Comparison of ENCODE assay signal across 1 cellular context in the genomic region with DNA sequence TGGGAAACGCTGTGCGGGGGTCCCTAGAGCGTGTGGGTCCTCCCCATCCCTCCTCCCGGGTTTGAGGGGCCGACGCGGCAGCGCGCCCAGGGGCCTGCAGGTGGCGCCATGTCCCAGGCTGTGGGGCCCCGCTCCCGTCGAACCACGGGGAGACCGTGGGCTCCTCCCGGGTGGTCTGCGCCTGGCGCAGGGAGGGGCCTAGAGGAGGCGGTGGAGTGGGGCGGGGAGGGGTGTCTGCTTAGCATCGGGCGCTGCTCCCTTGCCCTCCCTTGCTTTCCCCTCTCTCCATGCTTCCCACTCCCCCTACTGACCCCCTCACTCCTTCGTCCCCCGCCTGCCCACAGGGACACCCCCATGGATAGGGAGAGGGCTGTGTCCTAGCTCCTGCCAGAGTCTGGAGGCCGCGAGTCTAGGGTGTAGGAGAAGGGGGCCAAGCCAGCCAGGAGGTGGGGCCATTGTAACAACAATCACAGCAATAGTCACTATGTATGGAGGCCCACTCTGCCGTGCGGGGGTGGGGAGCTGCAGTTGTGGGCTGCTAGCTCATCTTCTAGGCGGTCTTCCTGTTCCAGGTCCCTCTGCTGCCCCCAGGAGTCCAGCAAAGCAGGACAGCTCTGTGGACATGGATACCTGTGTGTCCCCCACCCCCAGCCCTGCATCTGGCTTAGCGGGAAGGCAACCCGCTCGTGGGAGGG.
TF ChIP-seq lines count a peak whose summit lies in the region.

No MANE protein-coding gene starts in this region.

TF ChIP-seq in HepG2, 621 proteins besides CTCF, POLR2A, EP300 and RAD21 (continued from another document):
- TF ChIP-seq, protein P1, sequence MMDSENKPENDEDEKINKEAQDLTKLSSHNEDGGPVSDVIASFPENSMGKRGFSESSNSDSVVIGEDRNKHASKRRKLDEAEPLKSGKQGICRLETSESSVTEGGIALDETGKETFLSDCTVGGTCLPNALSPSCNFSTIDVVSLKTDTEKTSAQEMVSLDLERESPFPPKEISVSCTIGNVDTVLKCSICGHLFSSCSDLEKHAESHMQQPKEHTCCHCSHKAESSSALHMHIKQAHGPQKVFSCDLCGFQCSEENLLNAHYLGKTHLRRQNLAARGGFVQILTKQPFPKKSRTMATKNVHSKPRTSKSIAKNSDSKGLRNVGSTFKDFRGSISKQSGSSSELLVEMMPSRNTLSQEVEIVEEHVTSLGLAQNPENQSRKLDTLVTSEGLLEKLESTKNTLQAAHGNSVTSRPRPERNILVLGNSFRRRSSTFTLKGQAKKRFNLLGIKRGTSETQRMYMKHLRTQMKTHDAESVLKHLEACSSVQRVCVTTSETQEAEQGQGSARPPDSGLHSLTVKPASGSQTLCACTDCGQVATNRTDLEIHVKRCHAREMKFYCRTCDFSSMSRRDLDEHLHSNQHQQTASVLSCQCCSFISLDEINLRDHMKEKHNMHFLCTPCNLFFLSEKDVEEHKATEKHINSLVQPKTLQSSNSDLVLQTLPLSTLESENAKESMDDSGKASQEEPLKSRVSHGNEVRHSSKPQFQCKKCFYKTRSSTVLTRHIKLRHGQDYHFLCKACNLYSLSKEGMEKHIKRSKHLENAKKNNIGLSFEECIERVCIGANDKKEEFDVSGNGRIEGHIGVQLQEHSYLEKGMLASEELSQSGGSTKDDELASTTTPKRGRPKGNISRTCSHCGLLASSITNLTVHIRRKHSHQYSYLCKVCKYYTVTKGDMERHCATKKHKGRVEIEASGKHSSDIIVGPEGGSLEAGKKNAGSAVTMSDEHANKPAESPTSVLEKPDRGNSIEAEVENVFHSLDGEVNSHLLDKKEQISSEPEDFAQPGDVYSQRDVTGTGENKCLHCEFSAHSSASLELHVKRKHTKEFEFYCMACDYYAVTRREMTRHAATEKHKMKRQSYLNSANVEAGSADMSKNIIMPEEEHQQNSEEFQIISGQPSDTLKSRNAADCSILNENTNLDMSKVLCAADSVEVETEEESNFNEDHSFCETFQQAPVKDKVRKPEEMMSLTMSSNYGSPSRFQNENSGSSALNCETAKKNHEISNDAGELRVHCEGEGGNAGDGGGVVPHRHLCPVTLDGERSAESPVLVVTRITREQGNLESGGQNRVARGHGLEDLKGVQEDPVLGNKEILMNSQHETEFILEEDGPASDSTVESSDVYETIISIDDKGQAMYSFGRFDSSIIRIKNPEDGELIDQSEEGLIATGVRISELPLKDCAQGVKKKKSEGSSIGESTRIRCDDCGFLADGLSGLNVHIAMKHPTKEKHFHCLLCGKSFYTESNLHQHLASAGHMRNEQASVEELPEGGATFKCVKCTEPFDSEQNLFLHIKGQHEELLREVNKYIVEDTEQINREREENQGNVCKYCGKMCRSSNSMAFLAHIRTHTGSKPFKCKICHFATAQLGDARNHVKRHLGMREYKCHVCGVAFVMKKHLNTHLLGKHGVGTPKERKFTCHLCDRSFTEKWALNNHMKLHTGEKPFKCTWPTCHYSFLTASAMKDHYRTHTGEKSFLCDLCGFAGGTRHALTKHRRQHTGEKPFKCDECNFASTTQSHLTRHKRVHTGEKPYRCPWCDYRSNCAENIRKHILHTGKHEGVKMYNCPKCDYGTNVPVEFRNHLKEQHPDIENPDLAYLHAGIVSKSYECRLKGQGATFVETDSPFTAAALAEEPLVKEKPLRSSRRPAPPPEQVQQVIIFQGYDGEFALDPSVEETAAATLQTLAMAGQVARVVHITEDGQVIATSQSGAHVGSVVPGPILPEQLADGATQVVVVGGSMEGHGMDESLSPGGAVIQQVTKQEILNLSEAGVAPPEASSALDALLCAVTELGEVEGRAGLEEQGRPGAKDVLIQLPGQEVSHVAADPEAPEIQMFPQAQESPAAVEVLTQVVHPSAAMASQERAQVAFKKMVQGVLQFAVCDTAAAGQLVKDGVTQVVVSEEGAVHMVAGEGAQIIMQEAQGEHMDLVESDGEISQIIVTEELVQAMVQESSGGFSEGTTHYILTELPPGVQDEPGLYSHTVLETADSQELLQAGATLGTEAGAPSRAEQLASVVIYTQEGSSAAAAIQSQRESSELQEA (CRISPR knock-in tag; IDR thresholded peaks at IDR 0.05; ENCODE audit: not compliant biosample characterization): peak; percentile 97
- TF ChIP-seq GTF2F1 (IDR thresholded peaks at IDR 0.05; ENCODE audit: low read length) (peak; percentile 19; the same call in 1 of the 2 replicates), SMAD1 (CRISPR knock-in tag; IDR thresholded peaks at IDR 0.05; ENCODE audit: borderline replicate concordance, low read depth) (peak; percentile 77; the same call in 1 of the 2 replicates), MED1 (CRISPR knock-in tag; IDR thresholded peaks at IDR 0.05) (no peak), ZNF768 (CRISPR knock-in tag; IDR thresholded peaks at IDR 0.05) (peak; percentile 29; the same call in 1 of the 2 replicates), ZNF589 (CRISPR knock-in tag; conservative IDR thresholded peaks at IDR 0.05) (0 out of 2 replicates have a peak, but pooled peaks have one; percentile 62), GATAD2A (CRISPR knock-in tag; IDR thresholded peaks at IDR 0.05) (peak; percentile 44; the same call in 1 of the 2 replicates), GATAD1 (CRISPR knock-in tag; IDR thresholded peaks at IDR 0.05) (peak; percentile 3; the same call in 1 of the 2 replicates), GABPA (IDR thresholded peaks at IDR 0.05; ENCODE audit: low read depth, low read length) (no peak), GABPA (CRISPR knock-in tag; IDR thresholded peaks at IDR 0.05; ENCODE audit: low read depth) (no peak), ZNF547 (CRISPR knock-in tag; IDR thresholded peaks at IDR 0.05) (0 out of 2 replicates have a peak, but pooled peaks have one; percentile 18), ZBTB7A (CRISPR knock-in tag; IDR thresholded peaks at IDR 0.05) (peak; percentile 71), ZNF44 (CRISPR knock-in tag; IDR thresholded peaks at IDR 0.05) (0 out of 2 replicates have a peak, but pooled peaks have one; percentile 39), ZNF225 (CRISPR knock-in tag; IDR thresholded peaks at IDR 0.05) (peak; percentile 18), MTA1 (CRISPR knock-in tag; IDR thresholded peaks at IDR 0.05; ENCODE audit: borderline replicate concordance) (peak; percentile 57; the same call in 1 of the 2 replicates), RARA (CRISPR knock-in tag; IDR thresholded peaks at IDR 0.05) (no peak), KDM2A (CRISPR knock-in tag; IDR thresholded peaks at IDR 0.05; ENCODE audit: borderline replicate concordance, low read depth) (peak; percentile 85), HNRNPLL (IDR thresholded peaks at IDR 0.05; ENCODE audit: low read depth, low read length, poor library complexity, severe bottlenecking) (peak; percentile 55), ERF (CRISPR knock-in tag; IDR thresholded peaks at IDR 0.05) (0 out of 2 replicates have a peak, but pooled peaks have one; percentile 30), MAZ (IDR thresholded peaks at IDR 0.05; ENCODE audit: borderline replicate concordance, low read depth, low read length) (no peak), MAZ (CRISPR knock-in tag; IDR thresholded peaks at IDR 0.05; ENCODE audit: low read depth) (peak; percentile 54)
- TF ChIP-seq, protein P2, sequence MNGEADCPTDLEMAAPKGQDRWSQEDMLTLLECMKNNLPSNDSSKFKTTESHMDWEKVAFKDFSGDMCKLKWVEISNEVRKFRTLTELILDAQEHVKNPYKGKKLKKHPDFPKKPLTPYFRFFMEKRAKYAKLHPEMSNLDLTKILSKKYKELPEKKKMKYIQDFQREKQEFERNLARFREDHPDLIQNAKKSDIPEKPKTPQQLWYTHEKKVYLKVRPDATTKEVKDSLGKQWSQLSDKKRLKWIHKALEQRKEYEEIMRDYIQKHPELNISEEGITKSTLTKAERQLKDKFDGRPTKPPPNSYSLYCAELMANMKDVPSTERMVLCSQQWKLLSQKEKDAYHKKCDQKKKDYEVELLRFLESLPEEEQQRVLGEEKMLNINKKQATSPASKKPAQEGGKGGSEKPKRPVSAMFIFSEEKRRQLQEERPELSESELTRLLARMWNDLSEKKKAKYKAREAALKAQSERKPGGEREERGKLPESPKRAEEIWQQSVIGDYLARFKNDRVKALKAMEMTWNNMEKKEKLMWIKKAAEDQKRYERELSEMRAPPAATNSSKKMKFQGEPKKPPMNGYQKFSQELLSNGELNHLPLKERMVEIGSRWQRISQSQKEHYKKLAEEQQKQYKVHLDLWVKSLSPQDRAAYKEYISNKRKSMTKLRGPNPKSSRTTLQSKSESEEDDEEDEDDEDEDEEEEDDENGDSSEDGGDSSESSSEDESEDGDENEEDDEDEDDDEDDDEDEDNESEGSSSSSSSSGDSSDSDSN (CRISPR knock-in tag; IDR thresholded peaks at IDR 0.05): peak; percentile 31; the same call in 1 of the 2 replicates
- TF ChIP-seq, protein P3, sequence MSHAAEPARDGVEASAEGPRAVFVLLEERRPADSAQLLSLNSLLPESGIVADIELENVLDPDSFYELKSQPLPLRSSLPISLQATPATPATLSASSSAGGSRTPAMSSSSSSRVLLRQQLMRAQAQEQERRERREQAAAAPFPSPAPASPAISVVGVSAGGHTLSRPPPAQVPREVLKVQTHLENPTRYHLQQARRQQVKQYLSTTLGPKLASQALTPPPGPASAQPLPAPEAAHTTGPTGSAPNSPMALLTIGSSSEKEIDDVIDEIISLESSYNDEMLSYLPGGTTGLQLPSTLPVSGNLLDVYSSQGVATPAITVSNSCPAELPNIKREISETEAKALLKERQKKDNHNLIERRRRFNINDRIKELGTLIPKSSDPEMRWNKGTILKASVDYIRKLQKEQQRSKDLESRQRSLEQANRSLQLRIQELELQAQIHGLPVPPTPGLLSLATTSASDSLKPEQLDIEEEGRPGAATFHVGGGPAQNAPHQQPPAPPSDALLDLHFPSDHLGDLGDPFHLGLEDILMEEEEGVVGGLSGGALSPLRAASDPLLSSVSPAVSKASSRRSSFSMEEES (CRISPR knock-in tag; IDR thresholded peaks at IDR 0.05): 0 out of 2 replicates have a peak, but pooled peaks have one; percentile 8
- TF ChIP-seq, protein P4, sequence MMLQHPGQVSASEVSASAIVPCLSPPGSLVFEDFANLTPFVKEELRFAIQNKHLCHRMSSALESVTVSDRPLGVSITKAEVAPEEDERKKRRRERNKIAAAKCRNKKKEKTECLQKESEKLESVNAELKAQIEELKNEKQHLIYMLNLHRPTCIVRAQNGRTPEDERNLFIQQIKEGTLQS (CRISPR knock-in tag; IDR thresholded peaks at IDR 0.05): no peak
